In genomic region chr15:52780172-52780980, GRCh38 we compare ENCODE assay signal across 8 cellular contexts. TPM values are rescaled to one million over a fixed set of nuclear protein-coding genes. Genes with fewer than 3 reads are reported as not detected.
DNase-seq lines count a peak whose midpoint lies in the region; ATAC-seq, FAIRE-seq and TF ChIP-seq lines count a peak whose summit lies in the region.

No MANE protein-coding gene starts in this region.

- no peaks in the 10 kb centered on the region for H3K9me3 ChIP-seq in ovary
- H3K9me3 ChIP-seq in upper lobe of right lung, result no peaks in the 10 kb centered on the region

- H3K27me3 Mint-ChIP-seq in activated T-helper 17 cell treated with anti-CD3 and anti-CD28 coated beads, Interleukin-2, amount 50 U/mL, for 72 hours, result peaks cover 68% of the 10 kb centered on the region

- H3K36me3 Mint-ChIP-seq in activated T-helper 17 cell treated with anti-CD3 and anti-CD28 coated beads, Interleukin-2, amount 50 U/mL, for 72 hours (ENCODE audit: low read depth), result no peaks in the 10 kb centered on the region

- TF ChIP-seq POLR2A in ovary (IDR thresholded peaks at IDR 0.05), result no peak

- H3K4me3 Mint-ChIP-seq in activated T-helper 17 cell treated with anti-CD3 and anti-CD28 coated beads, Interleukin-2, amount 50 U/mL, for 72 hours, result peak overlapping the region; percentile 34

- no peaks in the 10 kb centered on the region for H3K9me3 Mint-ChIP-seq in activated T-helper 17 cell treated with anti-CD3 and anti-CD28 coated beads, Interleukin-2, amount 50 U/mL, for 72 hours

- no peaks in the 10 kb centered on the region for H3K27me3 ChIP-seq in ovary
- H3K27me3 ChIP-seq in upper lobe of right lung, result peaks cover 82% of the 10 kb centered on the region

- intact Hi-C loops in ovary (cut with DNase I), result no loop called here
- intact Hi-C loops in upper lobe of right lung (cut with DNase I), result no loop called here

- FAIRE-seq in D721Med (lab: Jason Lieb, UNC), result no peak

- TF ChIP-seq EP300 in ovary (IDR thresholded peaks at IDR 0.05), result no peak

- no peaks in the 10 kb centered on the region for H3K4me1 Mint-ChIP-seq in activated T-helper 17 cell treated with anti-CD3 and anti-CD28 coated beads, Interleukin-2, amount 50 U/mL, for 72 hours

- no peak overlapping the region for H3K27ac ChIP-seq in ovary
- H3K27ac ChIP-seq in upper lobe of right lung, result no peak overlapping the region

- H3K4me1 ChIP-seq in ovary (ENCODE audit: insufficient read depth) (no peaks in the 10 kb centered on the region), upper lobe of right lung (peaks cover 23% of the 10 kb centered on the region)

- H3K4me3 ChIP-seq in fibroblast of the aortic adventitia (ENCODE audit: low read depth, low read length) (peak overlapping the region; percentile 36), ovary (no peak overlapping the region), upper lobe of right lung (no peak overlapping the region)

- TF ChIP-seq CTCF in D721Med (IDR thresholded peaks at IDR 0.05; ENCODE audit: insufficient read depth, missing control alignments) (peak; percentile 97), fibroblast of the aortic adventitia (IDR thresholded peaks at IDR 0.05; ENCODE audit: insufficient read depth, low read length) (peak; percentile 87), ovary (IDR thresholded peaks at IDR 0.05) (peak; percentile 14 to 31 (median 31)), upper lobe of right lung (IDR thresholded peaks at IDR 0.05) (peak; percentile 86)

- H3K27ac Mint-ChIP-seq in activated T-helper 17 cell treated with anti-CD3 and anti-CD28 coated beads, Interleukin-2, amount 50 U/mL, for 72 hours, result no peak overlapping the region

- ATAC-seq in GM21360 (IDR thresholded peaks at IDR 0.05; ENCODE audit: unreplicated experiment) (peak; percentile 66), upper lobe of right lung (peak; percentile 77)
- ATAC-seq in activated T-helper 17 cell treated with anti-CD3 and anti-CD28 coated beads, Interleukin-2, amount 50 U/mL, for 72 hours (replicated peaks), result peak; percentile 60

- DNase-seq in D721Med (ENCODE audit: insufficient read length, low spot score) (no peak), HS-5 (ENCODE audit: low read depth) (peak; percentile 64), RPMI8226 (peak; percentile 80), fibroblast of the aortic adventitia (ENCODE audit: low read depth) (peak; percentile 60), ovary (peak in 3 of 5 donors; percentile 32 to 63 (median 53)), upper lobe of right lung (peak; percentile 79)

- no peaks in the 10 kb centered on the region for H3K36me3 ChIP-seq in ovary
- H3K36me3 ChIP-seq in upper lobe of right lung, result no peaks in the 10 kb centered on the region

- 4% methylated on average over 18 of the region's 18 CpGs for WGBS in ovary, 3 donors

RNA-seq across cellular contexts. Expression of gene ONECUT1, which starts 9.8 kb away (rescaled TPM):
- total RNA-seq in activated T-helper 17 cell treated with anti-CD3 and anti-CD28 coated beads, Interleukin-2, amount 50 U/mL, for 72 hours, result not detected
- total RNA-seq in fibroblast of the aortic adventitia (ENCODE audit: low replicate concordance) (not detected in 2 replicates), ovary (under 1 TPM in 1 of 7 donors, not detected in 6; 0.28 TPM), upper lobe of right lung (not detected)
- not detected for polyA plus RNA-seq in ovary

Comparison
In these comparisons a context has a peak if more than half of its experiments do, and no peak if none do; other contexts are left out.
1. CTCF ChIP-seq: peak in every context shown above with its lines; median percentile 97 in D721Med; 87 in fibroblast of the aortic adventitia; 86 in upper lobe of right lung; 31 in ovary.